In the genomic region with DNA sequence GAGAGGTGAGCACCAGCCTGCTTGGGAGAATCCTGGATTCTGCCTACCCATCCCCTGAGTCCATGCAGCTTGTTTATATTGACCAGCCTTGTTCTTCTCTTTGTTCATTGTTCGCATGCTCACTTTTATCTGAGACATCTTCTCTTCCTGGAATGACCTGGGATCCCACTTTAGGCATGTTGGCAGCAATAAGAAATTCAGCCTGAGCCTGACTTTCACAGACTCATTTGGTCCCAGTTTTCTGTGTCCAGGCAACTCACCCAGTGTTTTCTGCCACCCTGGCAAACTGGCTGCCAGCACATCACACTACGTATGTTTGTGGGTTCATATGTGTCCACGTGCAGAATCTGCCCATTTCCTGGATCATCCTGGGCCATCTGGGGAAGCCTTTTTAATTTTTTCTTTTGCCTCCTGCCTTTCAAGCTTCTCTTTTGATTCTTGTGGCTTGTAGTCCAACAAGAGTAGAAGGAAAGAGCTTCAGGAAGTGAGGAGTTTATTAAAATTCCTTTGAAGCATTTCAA, we compare ENCODE assay signal across 1 cellular context.
TF ChIP-seq lines count a peak whose summit lies in the region.

No MANE protein-coding gene starts in this region.

TF ChIP-seq in HepG2, 621 proteins besides CTCF, POLR2A, EP300 and RAD21 (continued from another document):
- 0 out of 2 replicates have a peak, but pooled peaks have one; percentile 33 for TF ChIP-seq ZNF629 (CRISPR knock-in tag; conservative IDR thresholded peaks at IDR 0.05)
